Comparison of ENCODE assay signal across 2 cellular contexts in the genomic region with DNA sequence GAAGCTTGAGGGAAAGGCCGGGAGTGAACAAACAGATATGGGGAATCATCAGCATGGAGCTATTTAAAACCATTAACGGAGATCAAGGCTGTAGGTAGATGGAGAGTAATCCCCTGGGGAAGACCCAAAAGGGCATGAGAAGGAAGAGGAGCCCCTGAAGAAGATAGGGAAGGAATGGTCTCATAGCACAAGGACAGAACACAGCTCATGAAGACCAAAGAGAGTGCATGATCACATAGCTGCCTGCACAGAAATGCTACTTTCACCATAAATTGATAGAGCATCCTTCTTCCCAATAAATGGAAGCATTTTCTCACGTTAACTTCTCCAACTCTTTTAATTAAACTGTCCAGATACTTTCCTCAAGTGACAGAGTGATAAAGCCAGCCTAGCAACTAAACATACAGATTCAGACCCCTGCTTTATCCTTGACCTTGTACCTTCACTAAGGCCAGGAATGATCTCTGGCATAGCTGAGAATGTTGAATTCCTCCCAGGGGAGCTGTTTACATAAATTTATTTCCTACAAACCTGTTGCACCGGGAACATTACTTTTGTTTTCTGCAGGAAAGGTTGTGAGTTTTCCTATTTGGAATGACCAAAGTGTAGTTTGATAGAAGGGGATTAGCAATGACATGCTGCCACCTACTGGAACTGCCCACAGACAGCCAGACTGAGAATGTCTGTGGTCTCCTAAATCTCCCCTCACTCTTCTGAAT.
TF ChIP-seq lines count a peak whose summit lies in the region.

No MANE protein-coding gene starts in this region.

TF ChIP-seq in IMR-90, 13 proteins besides CTCF, POLR2A, EP300 and RAD21 (continued from another document):
- no peak for TF ChIP-seq CHD1 (IDR thresholded peaks at IDR 0.05; ENCODE audit: low read depth, low read length)

TF ChIP-seq in SK-N-SH treated with all-trans-retinoic acid at 6 μM for 48 hours, 23 proteins besides CTCF, POLR2A, EP300 and RAD21 (continued from another document):
- TF ChIP-seq, protein P1, sequence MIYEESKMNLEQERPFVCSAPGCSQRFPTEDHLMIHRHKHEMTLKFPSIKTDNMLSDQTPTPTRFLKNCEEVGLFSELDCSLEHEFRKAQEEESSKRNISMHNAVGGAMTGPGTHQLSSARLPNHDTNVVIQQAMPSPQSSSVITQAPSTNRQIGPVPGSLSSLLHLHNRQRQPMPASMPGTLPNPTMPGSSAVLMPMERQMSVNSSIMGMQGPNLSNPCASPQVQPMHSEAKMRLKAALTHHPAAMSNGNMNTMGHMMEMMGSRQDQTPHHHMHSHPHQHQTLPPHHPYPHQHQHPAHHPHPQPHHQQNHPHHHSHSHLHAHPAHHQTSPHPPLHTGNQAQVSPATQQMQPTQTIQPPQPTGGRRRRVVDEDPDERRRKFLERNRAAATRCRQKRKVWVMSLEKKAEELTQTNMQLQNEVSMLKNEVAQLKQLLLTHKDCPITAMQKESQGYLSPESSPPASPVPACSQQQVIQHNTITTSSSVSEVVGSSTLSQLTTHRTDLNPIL (CRISPR knock-in tag; IDR thresholded peaks at IDR 0.05; ENCODE audit: low read depth): no peak
- TF ChIP-seq ISL1 (CRISPR knock-in tag; IDR thresholded peaks at IDR 0.05): no peak
- no peak for TF ChIP-seq ZNF8 (CRISPR knock-in tag; IDR thresholded peaks at IDR 0.05)
- TF ChIP-seq ZFP3 (CRISPR knock-in tag; IDR thresholded peaks at IDR 0.05): no peak
- TF ChIP-seq, protein P2, sequence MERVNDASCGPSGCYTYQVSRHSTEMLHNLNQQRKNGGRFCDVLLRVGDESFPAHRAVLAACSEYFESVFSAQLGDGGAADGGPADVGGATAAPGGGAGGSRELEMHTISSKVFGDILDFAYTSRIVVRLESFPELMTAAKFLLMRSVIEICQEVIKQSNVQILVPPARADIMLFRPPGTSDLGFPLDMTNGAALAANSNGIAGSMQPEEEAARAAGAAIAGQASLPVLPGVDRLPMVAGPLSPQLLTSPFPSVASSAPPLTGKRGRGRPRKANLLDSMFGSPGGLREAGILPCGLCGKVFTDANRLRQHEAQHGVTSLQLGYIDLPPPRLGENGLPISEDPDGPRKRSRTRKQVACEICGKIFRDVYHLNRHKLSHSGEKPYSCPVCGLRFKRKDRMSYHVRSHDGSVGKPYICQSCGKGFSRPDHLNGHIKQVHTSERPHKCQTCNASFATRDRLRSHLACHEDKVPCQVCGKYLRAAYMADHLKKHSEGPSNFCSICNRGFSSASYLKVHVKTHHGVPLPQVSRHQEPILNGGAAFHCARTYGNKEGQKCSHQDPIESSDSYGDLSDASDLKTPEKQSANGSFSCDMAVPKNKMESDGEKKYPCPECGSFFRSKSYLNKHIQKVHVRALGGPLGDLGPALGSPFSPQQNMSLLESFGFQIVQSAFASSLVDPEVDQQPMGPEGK (CRISPR knock-in tag; IDR thresholded peaks at IDR 0.05; ENCODE audit: borderline replicate concordance): no peak
- TF ChIP-seq, protein P3, sequence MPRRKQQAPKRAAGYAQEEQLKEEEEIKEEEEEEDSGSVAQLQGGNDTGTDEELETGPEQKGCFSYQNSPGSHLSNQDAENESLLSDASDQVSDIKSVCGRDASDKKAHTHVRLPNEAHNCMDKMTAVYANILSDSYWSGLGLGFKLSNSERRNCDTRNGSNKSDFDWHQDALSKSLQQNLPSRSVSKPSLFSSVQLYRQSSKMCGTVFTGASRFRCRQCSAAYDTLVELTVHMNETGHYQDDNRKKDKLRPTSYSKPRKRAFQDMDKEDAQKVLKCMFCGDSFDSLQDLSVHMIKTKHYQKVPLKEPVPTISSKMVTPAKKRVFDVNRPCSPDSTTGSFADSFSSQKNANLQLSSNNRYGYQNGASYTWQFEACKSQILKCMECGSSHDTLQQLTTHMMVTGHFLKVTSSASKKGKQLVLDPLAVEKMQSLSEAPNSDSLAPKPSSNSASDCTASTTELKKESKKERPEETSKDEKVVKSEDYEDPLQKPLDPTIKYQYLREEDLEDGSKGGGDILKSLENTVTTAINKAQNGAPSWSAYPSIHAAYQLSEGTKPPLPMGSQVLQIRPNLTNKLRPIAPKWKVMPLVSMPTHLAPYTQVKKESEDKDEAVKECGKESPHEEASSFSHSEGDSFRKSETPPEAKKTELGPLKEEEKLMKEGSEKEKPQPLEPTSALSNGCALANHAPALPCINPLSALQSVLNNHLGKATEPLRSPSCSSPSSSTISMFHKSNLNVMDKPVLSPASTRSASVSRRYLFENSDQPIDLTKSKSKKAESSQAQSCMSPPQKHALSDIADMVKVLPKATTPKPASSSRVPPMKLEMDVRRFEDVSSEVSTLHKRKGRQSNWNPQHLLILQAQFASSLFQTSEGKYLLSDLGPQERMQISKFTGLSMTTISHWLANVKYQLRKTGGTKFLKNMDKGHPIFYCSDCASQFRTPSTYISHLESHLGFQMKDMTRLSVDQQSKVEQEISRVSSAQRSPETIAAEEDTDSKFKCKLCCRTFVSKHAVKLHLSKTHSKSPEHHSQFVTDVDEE (CRISPR knock-in tag; IDR thresholded peaks at IDR 0.05): no peak
- no peak for TF ChIP-seq TCF4 (CRISPR knock-in tag; IDR thresholded peaks at IDR 0.05; ENCODE audit: borderline replicate concordance)
- TF ChIP-seq ARNTL (CRISPR knock-in tag; IDR thresholded peaks at IDR 0.05; ENCODE audit: borderline replicate concordance, low read depth): no peak
